9 cellular contexts compared by ENCODE assay signal in genomic region chr14:80644826-80645225, GRCh38.
"Had no signal": no experiment of that assay in that cellular context is flagged by ENCODE, and none has a peak within 500 bp of the region (broad histone marks: within the 10 kb centered on the region; RNA-seq: fewer than 3 reads in every experiment).

No MANE protein-coding gene starts in this region.

- DNase-seq: GM23248, GOT3, H7, HFFc6, KBM-7 had no signal

- H3K4me3 ChIP-seq: GM23248, HAP-1 had no signal

- H3K4me1 ChIP-seq: HAP-1 had no signal

- H3K36me3 ChIP-seq: HAP-1 had no signal

- H3K9me3 ChIP-seq: HAP-1 had no signal

- H3K27ac ChIP-seq: GM23248, HL-60 had no signal

- ATAC-seq: HCT116, HepG2 had no signal
